ENCODE assay signal across 8 cellular contexts in genomic region chr1:153355445-153356071, GRCh38. TPM values are rescaled to one million over a fixed set of nuclear protein-coding genes. Genes with fewer than 3 reads are reported as not detected.
DNase-seq lines count a peak whose midpoint lies in the region; TF ChIP-seq lines count a peak whose summit lies in the region.

No MANE protein-coding gene starts in this region.

- no peaks in the 10 kb centered on the region for H3K4me1 ChIP-seq in H9 (ENCODE audit: insufficient read depth, low read length)
- H3K4me1 ChIP-seq in prostate gland (replicated peaks): no peaks in the 10 kb centered on the region

- no peak overlapping the region for H3K4me2 ChIP-seq in H9 (ENCODE audit: insufficient read depth, insufficient read length, low read length)

- no peak overlapping the region for H3K4ac ChIP-seq in H9 (ENCODE audit: low read depth, low read length)

- no peak overlapping the region for H3K4me3 Mint-ChIP-seq in H9

- no peak overlapping the region for H3K56ac ChIP-seq in H9 (ENCODE audit: insufficient read length, low read depth, low read length)

- H3K9me3 ChIP-seq in H9 (ENCODE audit: control insufficient read depth, low read depth, low read length): no peaks in the 10 kb centered on the region
- no peaks in the 10 kb centered on the region for H3K9me3 ChIP-seq in prostate gland

- H4K8ac ChIP-seq in H9 (replicated peaks; ENCODE audit: insufficient read length, low read depth, low read length): no peak overlapping the region

- H3K4me1 Mint-ChIP-seq in H9: no peaks in the 10 kb centered on the region

- H3K27me3 ChIP-seq in H9 (ENCODE audit: insufficient read depth, low read length) (no peaks in the 10 kb centered on the region), prostate gland (replicated peaks; ENCODE audit: insufficient read depth) (no peaks in the 10 kb centered on the region)

- H3K23me2 ChIP-seq in H9 (ENCODE audit: insufficient read length, low read depth, low read length, poor library complexity, severe bottlenecking): no peaks in the 10 kb centered on the region

- no peaks in the 10 kb centered on the region for H3K79me1 ChIP-seq in H9 (ENCODE audit: insufficient read depth, low read depth, low read length, poor library complexity, severe bottlenecking)

- H2BK5ac ChIP-seq in H9 (ENCODE audit: insufficient read length, low read length): no peak overlapping the region

- H3K9ac ChIP-seq in H9 (ENCODE audit: extremely low read depth, insufficient read length, low read length): no peak overlapping the region

- H3K27me3 Mint-ChIP-seq in H9 (ENCODE audit: low read depth): peaks cover 4% of the 10 kb centered on the region

- H3K18ac ChIP-seq in H9 (ENCODE audit: insufficient read length, low read depth, low read length): no peak overlapping the region

- DNase-seq in COLO829 (ENCODE audit: low spot score): peak; percentile 65
- DNase-seq in H9: peak; percentile 86
- DNase-seq in NCI-H345 treated with DMSO at 0.1 percent for 48 hours (lab: John Stamatoyannopoulos, UW; ENCODE audit: unreplicated experiment): peak; percentile 78
- DNase-seq in activated CD4-positive, alpha-beta T cell treated with anti-CD3 and anti-CD28 coated beads, Interleukin-2, amount 50 U/mL, for 1 hour: peak; percentile 13
- peak; percentile 30 for DNase-seq in fibroblast of the conjunctiva (ENCODE audit: low read depth)
- DNase-seq in prostate gland (ENCODE audit: low spot score): peak; percentile 18
- no peak for DNase-seq in occipital lobe (lab: John Stamatoyannopoulos, UW)
- DNase-seq in cerebellum (ENCODE audit: low spot score): no peak

- H2BK20ac ChIP-seq in H9 (ENCODE audit: low read depth, low read length, poor library complexity, severe bottlenecking): no peak overlapping the region

- peaks cover 0 to 4% of the 10 kb centered on the region in 2 experiments; a peak in 2 of 5 replicates for H3K9me3 Mint-ChIP-seq in H9

- WGBS in H9 (ENCODE audit: extremely low coverage, insufficient read length, low lambda C conversion rate): no CpG with 5 or more reads among the region's 10 CpGs
- 55% methylated on average over 10 of the region's 10 CpGs for WGBS in prostate gland

- H3K36me3 Mint-ChIP-seq in H9 (ENCODE audit: insufficient read depth in 1 of 3, low read depth in 3 of 3): no peaks in the 10 kb centered on the region

- H2AFZ ChIP-seq in H9 (ENCODE audit: low read length): no peak overlapping the region

- no peaks in the 10 kb centered on the region for H3K79me2 ChIP-seq in H9 (ENCODE audit: insufficient read depth, low read length)

- no peak overlapping the region for H3K27ac Mint-ChIP-seq in H9

- H3T11ph ChIP-seq in H9 (ENCODE audit: low read length): no peak overlapping the region

- intact Hi-C loops in prostate gland (cut with DNase I): no loop called here

- no peak overlapping the region for H4K91ac ChIP-seq in H9 (ENCODE audit: insufficient read length, low read depth, low read length)

- no peak overlapping the region for H2BK12ac ChIP-seq in H9 (ENCODE audit: insufficient read length, low read depth, low read length)

- no peak overlapping the region for H3K14ac ChIP-seq in H9 (ENCODE audit: insufficient read depth, low read length)

- H2BK120ac ChIP-seq in H9 (ENCODE audit: low read depth, low read length, poor library complexity, severe bottlenecking): no peak overlapping the region

- TF ChIP-seq POLR2A in prostate gland (IDR thresholded peaks at IDR 0.05): no peak

- H4K20me1 ChIP-seq in H9 (ENCODE audit: control insufficient read depth, insufficient read depth, insufficient read length): no peaks in the 10 kb centered on the region

- H2BK15ac ChIP-seq in H9 (ENCODE audit: low read depth, low read length): no peak overlapping the region

- no peak overlapping the region for H3K4me3 ChIP-seq in prostate gland

- no peak overlapping the region for H3K27ac ChIP-seq in H9 (ENCODE audit: insufficient read length, low read depth, low read length)
- no peak overlapping the region for H3K27ac ChIP-seq in prostate gland

- H4K5ac ChIP-seq in H9 (ENCODE audit: insufficient read length, low read depth, low read length): no peak overlapping the region

- H2AK5ac ChIP-seq in H9 (ENCODE audit: insufficient read length, low read length): no peak overlapping the region

- TF ChIP-seq CTCF in H9 (conservative IDR thresholded peaks at IDR 0.05) (peak; percentile 76), prostate gland (IDR thresholded peaks at IDR 0.05) (peak in 1 of 4 experiments; percentile 62)

- no peaks in the 10 kb centered on the region for H3K36me3 ChIP-seq in prostate gland

- H3K23ac ChIP-seq in H9 (ENCODE audit: insufficient read length, low read depth, low read length): no peak overlapping the region

RNA-seq across cellular contexts. Expression of gene S100A9, which starts 2.1 kb away (rescaled TPM):
- total RNA-seq in H9 (2021) (not detected in 2 replicates), prostate gland (10 to 100 TPM; 25.6 to 45.2 TPM), occipital lobe (26.5 TPM), cerebellum (9.0 TPM)

RNA-seq across cellular contexts. Expression of gene PGLYRP4, which starts 6.9 kb away (rescaled TPM):
- total RNA-seq in H9 (2021) (not detected in 2 replicates), prostate gland (not detected), occipital lobe (not detected), cerebellum (not detected)

RNA-seq across cellular contexts. Expression of gene S100A12, which starts 19.9 kb away (rescaled TPM):
- not detected in 2 replicates for total RNA-seq in H9 (2021)
- not detected for total RNA-seq in prostate gland
- total RNA-seq in occipital lobe: 4.1 TPM
- total RNA-seq in cerebellum: 1.3 TPM

RNA-seq across cellular contexts. Expression of gene S100A8, which starts 35.3 kb away (rescaled TPM):
- not detected in 2 replicates for total RNA-seq in H9 (2021)
- total RNA-seq in prostate gland: 1 to 10 TPM; 1.5 to 5.6 TPM
- 3.9 TPM for total RNA-seq in occipital lobe
- total RNA-seq in cerebellum: 2.9 TPM

RNA-seq across cellular contexts. Expression of gene PGLYRP3, which starts 42.8 kb away (rescaled TPM):
- total RNA-seq in H9 (2021) (not detected in 2 replicates), prostate gland (not detected), occipital lobe (not detected), cerebellum (not detected)

Comparison
In these comparisons a context has a peak if more than half of its experiments do, and no peak if none do; other contexts are left out.
1. DNase-seq: peak in COLO829 (single experiment), H9 (single experiment), NCI-H345 treated with DMSO at 0.1 percent for 48 hours (single experiment), activated CD4-positive, alpha-beta T cell treated with anti-CD3 and anti-CD28 coated beads, Interleukin-2, amount 50 U/mL, for 1 hour (single experiment), fibroblast of the conjunctiva (single experiment) and prostate gland (single experiment); none in occipital lobe (single experiment) and cerebellum (single experiment).